In the genomic region with DNA sequence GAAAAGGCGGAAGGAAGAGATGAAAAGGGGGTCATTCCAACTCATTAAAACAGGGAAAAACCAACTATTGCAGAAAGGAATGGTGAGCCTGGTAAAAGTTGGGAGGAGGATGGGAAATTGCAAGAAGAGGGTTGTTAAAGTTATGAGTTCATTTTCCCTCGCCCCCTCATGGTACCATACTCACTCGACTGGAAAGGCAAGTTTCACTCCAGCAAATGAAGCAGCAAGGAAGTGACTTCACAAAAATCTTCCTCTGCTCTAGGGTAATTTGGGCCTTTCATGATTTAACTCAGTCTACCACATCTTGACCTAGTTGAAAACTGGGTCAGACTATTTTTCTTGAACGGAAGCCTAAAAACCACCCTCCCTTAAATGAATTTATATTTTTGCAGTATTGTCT, we compare ENCODE assay signal across 14 cellular contexts. TPM values are rescaled to one million over a fixed set of nuclear protein-coding genes. Genes with fewer than 3 reads are reported as not detected.
DNase-seq lines count a peak whose midpoint lies in the region; ATAC-seq lines count a peak whose summit lies in the region.
"Had no signal": no experiment of that assay in that cellular context is flagged by ENCODE, and none has a peak within 500 bp of the region (broad histone marks: within the 10 kb centered on the region; RNA-seq: fewer than 3 reads in every experiment).

No MANE protein-coding gene starts in this region.

- peak overlapping the region; percentile 53 for H3K4me3 Mint-ChIP-seq in activated T-cell treated with anti-CD3 and anti-CD28 coated beads, Interleukin-2, amount 50 U/mL, for 24 hours
- peak overlapping the region; percentile 73 for H3K4me3 Mint-ChIP-seq in activated CD4-positive, alpha-beta memory T cell treated with anti-CD3 and anti-CD28 coated beads, Interleukin-2, amount 10 ng/mL, durations not matched to agents 7 days and 5 days
- H3K4me3 Mint-ChIP-seq in stimulated activated memory B cell treated with anti-CD40 and anti-IgM and Interleukin-4, amounts not matched to agents 10 μg/mL and 1 μg/mL and 100 μg/mL, for 72 hours: no peak overlapping the region
- H3K4me3 Mint-ChIP-seq: central memory CD8-positive, alpha-beta T cell had no signal

- CTCF ChIA-PET in activated CD4-positive, alpha-beta memory T cell treated with anti-CD3 and anti-CD28 coated beads, Interleukin-2, amount 10 ng/mL, durations not matched to agents 7 days and 5 days (lab: Charles Lee): no interaction called here

- H3K9me3 Mint-ChIP-seq in activated T-cell treated with anti-CD3 and anti-CD28 coated beads, Interleukin-2, amount 50 U/mL, for 24 hours: no peaks in the 10 kb centered on the region
- H3K9me3 Mint-ChIP-seq in activated CD4-positive, alpha-beta memory T cell treated with anti-CD3 and anti-CD28 coated beads, Interleukin-2, amount 10 ng/mL, durations not matched to agents 7 days and 5 days: no peaks in the 10 kb centered on the region
- H3K9me3 Mint-ChIP-seq in stimulated activated memory B cell treated with anti-CD40 and anti-IgM and Interleukin-4, amounts not matched to agents 10 μg/mL and 1 μg/mL and 100 μg/mL, for 72 hours: no peaks in the 10 kb centered on the region
- H3K9me3 Mint-ChIP-seq: central memory CD8-positive, alpha-beta T cell had no signal

- intact Hi-C loops in Right ventricle myocardium inferior (cut with DNase I): no loop called here

- POLR2A ChIA-PET in activated CD4-positive, alpha-beta memory T cell treated with anti-CD3 and anti-CD28 coated beads, Interleukin-2, amount 10 ng/mL, durations not matched to agents 7 days and 5 days (lab: Charles Lee): no interaction called here

- H3K4me1 Mint-ChIP-seq in activated T-cell treated with anti-CD3 and anti-CD28 coated beads, Interleukin-2, amount 50 U/mL, for 24 hours (ENCODE audit: low read depth): peaks cover 19% of the 10 kb centered on the region
- peaks cover 25% of the 10 kb centered on the region for H3K4me1 Mint-ChIP-seq in activated CD4-positive, alpha-beta memory T cell treated with anti-CD3 and anti-CD28 coated beads, Interleukin-2, amount 10 ng/mL, durations not matched to agents 7 days and 5 days
- peaks cover 13% of the 10 kb centered on the region for H3K4me1 Mint-ChIP-seq in stimulated activated memory B cell treated with anti-CD40 and anti-IgM and Interleukin-4, amounts not matched to agents 10 μg/mL and 1 μg/mL and 100 μg/mL, for 72 hours
- H3K4me1 Mint-ChIP-seq: central memory CD8-positive, alpha-beta T cell; naive thymus-derived CD8-positive, alpha-beta T cell had no signal

- H3K27ac Mint-ChIP-seq in activated T-cell treated with anti-CD3 and anti-CD28 coated beads, Interleukin-2, amount 50 U/mL, for 24 hours: peak overlapping the region; percentile 80
- peak overlapping the region; percentile 84 for H3K27ac Mint-ChIP-seq in activated CD4-positive, alpha-beta memory T cell treated with anti-CD3 and anti-CD28 coated beads, Interleukin-2, amount 10 ng/mL, durations not matched to agents 7 days and 5 days
- no peak overlapping the region for H3K27ac Mint-ChIP-seq in stimulated activated memory B cell treated with anti-CD40 and anti-IgM and Interleukin-4, amounts not matched to agents 10 μg/mL and 1 μg/mL and 100 μg/mL, for 72 hours

- peaks cover 2% of the 10 kb centered on the region for H3K27me3 Mint-ChIP-seq in activated T-cell treated with anti-CD3 and anti-CD28 coated beads, Interleukin-2, amount 50 U/mL, for 24 hours
- no peaks in the 10 kb centered on the region for H3K27me3 Mint-ChIP-seq in activated CD4-positive, alpha-beta memory T cell treated with anti-CD3 and anti-CD28 coated beads, Interleukin-2, amount 10 ng/mL, durations not matched to agents 7 days and 5 days
- H3K27me3 Mint-ChIP-seq in stimulated activated memory B cell treated with anti-CD40 and anti-IgM and Interleukin-4, amounts not matched to agents 10 μg/mL and 1 μg/mL and 100 μg/mL, for 72 hours: peaks cover 18% of the 10 kb centered on the region
- H3K27me3 Mint-ChIP-seq: central memory CD8-positive, alpha-beta T cell had no signal

- no peaks in the 10 kb centered on the region for H3K36me3 Mint-ChIP-seq in activated T-cell treated with anti-CD3 and anti-CD28 coated beads, Interleukin-2, amount 50 U/mL, for 24 hours (ENCODE audit: low read depth)
- peaks cover 3% of the 10 kb centered on the region for H3K36me3 Mint-ChIP-seq in activated CD4-positive, alpha-beta memory T cell treated with anti-CD3 and anti-CD28 coated beads, Interleukin-2, amount 10 ng/mL, durations not matched to agents 7 days and 5 days (ENCODE audit: low read depth)
- no peaks in the 10 kb centered on the region for H3K36me3 Mint-ChIP-seq in stimulated activated memory B cell treated with anti-CD40 and anti-IgM and Interleukin-4, amounts not matched to agents 10 μg/mL and 1 μg/mL and 100 μg/mL, for 72 hours
- H3K36me3 Mint-ChIP-seq: naive thymus-derived CD8-positive, alpha-beta T cell had no signal

- peak; percentile 75 for ATAC-seq in HG02642 (IDR thresholded peaks at IDR 0.05; ENCODE audit: poor library complexity, unreplicated experiment)
- peak; percentile 48 for ATAC-seq in stimulated activated memory B cell treated with anti-CD40 and anti-IgM and Interleukin-4, amounts not matched to agents 10 μg/mL and 1 μg/mL and 100 μg/mL, for 72 hours
- no peak for ATAC-seq in Right ventricle myocardium inferior
- ATAC-seq in HG02763 (IDR thresholded peaks at IDR 0.05; ENCODE audit: unreplicated experiment): no peak
- ATAC-seq: naive thymus-derived CD8-positive, alpha-beta T cell had no signal

- DNase-seq in activated T-cell treated with anti-CD3 and anti-CD28 coated beads, Interleukin-2, amount 50 U/mL, for 24 hours: no peak
- DNase-seq in activated T-cell treated with anti-CD3 and anti-CD28 coated beads for 4 hours (no peak), Right ventricle myocardium inferior (ENCODE audit: missing footprints) (no peak), activated gamma-delta T cell treated with Interleukin-2 at 50 U/mL for 16 hours (no peak)
- no peak for DNase-seq in activated CD4-positive, alpha-beta memory T cell treated with anti-CD3 and anti-CD28 coated beads, Interleukin-2, amount 10 ng/mL, durations not matched to agents 7 days and 5 days
- DNase-seq: activated CD8-positive, alpha-beta memory T cell treated with anti-CD3 and anti-CD28 coated beads, Interleukin-2, amount 50 U/mL, for 4 hours; heart left ventricle; naive thymus-derived CD8-positive, alpha-beta T cell; NCI-H1694; tibial artery had no signal

RNA-seq across cellular contexts. Expression of gene DAW1, which starts 22.8 kb away (rescaled TPM):
- not detected for total RNA-seq in activated CD4-positive, alpha-beta memory T cell treated with anti-CD3 and anti-CD28 coated beads, Interleukin-2, amount 10 ng/mL, durations not matched to agents 7 days and 5 days
- not detected for total RNA-seq in Right ventricle myocardium inferior
- total RNA-seq: naive thymus-derived CD8-positive, alpha-beta T cell had no signal

RNA-seq across cellular contexts. Expression of gene CCL20, which starts 34.9 kb away (rescaled TPM):
- 1 to 10 TPM; 3.6 to 4.7 TPM for total RNA-seq in activated CD4-positive, alpha-beta memory T cell treated with anti-CD3 and anti-CD28 coated beads, Interleukin-2, amount 10 ng/mL, durations not matched to agents 7 days and 5 days
- total RNA-seq in Right ventricle myocardium inferior: not detected
- total RNA-seq: naive thymus-derived CD8-positive, alpha-beta T cell had no signal

Comparison
In these comparisons a context has a peak if more than half of its experiments do, and no peak if none do; other contexts are left out.
1. ATAC-seq: peak in HG02642 (single experiment) and stimulated activated memory B cell treated with anti-CD40 and anti-IgM and Interleukin-4, amounts not matched to agents 10 μg/mL and 1 μg/mL and 100 μg/mL, for 72 hours (single experiment); none in Right ventricle myocardium inferior (single experiment) and HG02763 (single experiment).